Comparison of ENCODE assay signal across 9 cellular contexts in genomic region chr9:113574381-113575262, GRCh38.
DNase-seq lines count a peak whose midpoint lies in the region; ATAC-seq and TF ChIP-seq lines count a peak whose summit lies in the region.
"Had no signal": no experiment of that assay in that cellular context is flagged by ENCODE, and none has a peak within 500 bp of the region (broad histone marks: within the 10 kb centered on the region; RNA-seq: fewer than 3 reads in every experiment).

No MANE protein-coding gene starts in this region.

- no peak for ATAC-seq in GM19463 (IDR thresholded peaks at IDR 0.05; ENCODE audit: unreplicated experiment)

- H3K36me3 Mint-ChIP-seq in activated naive CD8-positive, alpha-beta T cell treated with anti-CD3 and anti-CD28 coated beads for 36 hours: peaks cover 16% of the 10 kb centered on the region

- TF ChIP-seq POLR2A in spleen (IDR thresholded peaks at IDR 0.05): no peak

- intact Hi-C loops in left ventricle myocardium inferior (cut with micrococcal nuclease) (loop anchor here (10.0 kb wide), 1 partner anchor 50 kb away; no protein-coding TSS in a partner anchor), spleen (cut with DNase I; ENCODE audit: low total_unique reads) (loop anchor here (10.0 kb wide), 1 partner anchor 60 kb away; no protein-coding TSS in a partner anchor)

- CTCF ChIA-PET in HEK293 (lab: Yijun Ruan, JAX): interaction anchor here (1.4 to 2.1 kb wide), 4 partner anchors 17 to 120 kb away, joined by 3 to 7 read pairs (median 6); no protein-coding TSS in a partner anchor

- no peak overlapping the region for H3K4me3 Mint-ChIP-seq in activated naive CD8-positive, alpha-beta T cell treated with anti-CD3 and anti-CD28 coated beads for 36 hours

- no peaks in the 10 kb centered on the region for H3K9me3 Mint-ChIP-seq in activated naive CD8-positive, alpha-beta T cell treated with anti-CD3 and anti-CD28 coated beads for 36 hours

- no peaks in the 10 kb centered on the region for H3K36me3 ChIP-seq in HEK293 (ENCODE audit: control insufficient read depth in 2 of 2, insufficient read depth in 1 of 2, low read length in 2 of 2)
- H3K36me3 ChIP-seq in left ventricle myocardium inferior: no peaks in the 10 kb centered on the region
- no peaks in the 10 kb centered on the region for H3K36me3 ChIP-seq in spleen
- no peaks in the 10 kb centered on the region for H3K36me3 ChIP-seq in H7 (replicated peaks; ENCODE audit: control insufficient read depth, insufficient read depth, low read length)

- no peaks in the 10 kb centered on the region for H3K27me3 Mint-ChIP-seq in activated naive CD8-positive, alpha-beta T cell treated with anti-CD3 and anti-CD28 coated beads for 36 hours

- H3K27ac Mint-ChIP-seq in activated naive CD8-positive, alpha-beta T cell treated with anti-CD3 and anti-CD28 coated beads for 36 hours: peak overlapping the region; percentile 47

- POLR2A ChIA-PET in HEK293 (lab: Yijun Ruan, JAX): interaction anchor here (1.1 kb wide), 1 partner anchor 14 kb away, joined by 3 read pairs; no protein-coding TSS in a partner anchor

- no peak for TF ChIP-seq CTCF in HEK293 (tag by site-specific recombination; IDR thresholded peaks at IDR 0.05)
- no peak for TF ChIP-seq CTCF in left ventricle myocardium inferior (IDR thresholded peaks at IDR 0.05; ENCODE audit: borderline replicate concordance)
- no peak for TF ChIP-seq CTCF in spleen (IDR thresholded peaks at IDR 0.05 in 8 of 11, conservative IDR thresholded peaks at IDR 0.05 in 3 of 11)

- H3K9me3 ChIP-seq in HEK293 (ENCODE audit: control insufficient read depth, insufficient read depth, low read depth, low read length) (no peaks in the 10 kb centered on the region), left ventricle myocardium inferior (replicated peaks) (no peaks in the 10 kb centered on the region), spleen (no peaks in the 10 kb centered on the region)

- no peak for DNase-seq in activated naive CD8-positive, alpha-beta T cell treated with anti-CD3 and anti-CD28 coated beads for 36 hours
- DNase-seq in left ventricle myocardium inferior (peak; percentile 11), spleen (peak; percentile 67), H7 (no peak), middle frontal gyrus (ENCODE audit: extremely low spot score, low spot score) (no peak), C1 segment of cervical spinal cord (lab: John Stamatoyannopoulos, UW) (no peak)
- DNase-seq: NCI-H510A treated with DMSO at 0.1 percent for 48 hours had no signal

- H3K4me3 ChIP-seq in HEK293 (ENCODE audit: low read depth, low read length) (no peak overlapping the region), left ventricle myocardium inferior (no peak overlapping the region), spleen (no peak overlapping the region), H7 (ENCODE audit: insufficient read depth, low read depth, low read length) (no peak overlapping the region)

- WGBS in spleen, 5 donors: 81 to 86% (median 85%) methylated on average over 11 to 14 of the region's 14 CpGs

- H3K4me1 ChIP-seq in HEK293 (ENCODE audit: control insufficient read depth, insufficient read depth, low read length) (no peaks in the 10 kb centered on the region), left ventricle myocardium inferior (peaks cover 99% of the 10 kb centered on the region), spleen (peaks cover 33 to 100% (median 65%) of the 10 kb centered on the region in 6 donors)

- H3K27ac ChIP-seq in HEK293 (ENCODE audit: extremely low read depth, low read depth, low read length) (no peak overlapping the region), left ventricle myocardium inferior (replicated peaks) (peak overlapping the region; percentile 94), spleen (peak overlapping the region in 6 of 8 donors; percentile 38 to 67 (median 40))

- H3K27me3 ChIP-seq in left ventricle myocardium inferior (ENCODE audit: low read depth) (no peaks in the 10 kb centered on the region), spleen (replicated peaks in 1 of 7) (no peaks in the 10 kb centered on the region), H7 (ENCODE audit: control insufficient read depth, insufficient read depth, low read length) (no peaks in the 10 kb centered on the region)

- peaks cover 47% of the 10 kb centered on the region for H3K4me1 Mint-ChIP-seq in activated naive CD8-positive, alpha-beta T cell treated with anti-CD3 and anti-CD28 coated beads for 36 hours

TF ChIP-seq in HEK293, 187 proteins besides CTCF, POLR2A, EP300 and RAD21:
- TF ChIP-seq ZIC2 (tag by site-specific recombination; IDR thresholded peaks at IDR 0.05) (0 out of 2 replicates have a peak, but pooled peaks have one; percentile 11), ZNF423 (tag by site-specific recombination; IDR thresholded peaks at IDR 0.05) (no peak)

Comparison
In these comparisons a context has a peak if more than half of its experiments do, and no peak if none do; other contexts are left out.
1. DNase-seq: peak in left ventricle myocardium inferior (single experiment) and spleen (single experiment); none in activated naive CD8-positive, alpha-beta T cell treated with anti-CD3 and anti-CD28 coated beads for 36 hours (single experiment), H7 (single experiment), middle frontal gyrus (single experiment) and C1 segment of cervical spinal cord (0 of 14).